In the genomic region with DNA sequence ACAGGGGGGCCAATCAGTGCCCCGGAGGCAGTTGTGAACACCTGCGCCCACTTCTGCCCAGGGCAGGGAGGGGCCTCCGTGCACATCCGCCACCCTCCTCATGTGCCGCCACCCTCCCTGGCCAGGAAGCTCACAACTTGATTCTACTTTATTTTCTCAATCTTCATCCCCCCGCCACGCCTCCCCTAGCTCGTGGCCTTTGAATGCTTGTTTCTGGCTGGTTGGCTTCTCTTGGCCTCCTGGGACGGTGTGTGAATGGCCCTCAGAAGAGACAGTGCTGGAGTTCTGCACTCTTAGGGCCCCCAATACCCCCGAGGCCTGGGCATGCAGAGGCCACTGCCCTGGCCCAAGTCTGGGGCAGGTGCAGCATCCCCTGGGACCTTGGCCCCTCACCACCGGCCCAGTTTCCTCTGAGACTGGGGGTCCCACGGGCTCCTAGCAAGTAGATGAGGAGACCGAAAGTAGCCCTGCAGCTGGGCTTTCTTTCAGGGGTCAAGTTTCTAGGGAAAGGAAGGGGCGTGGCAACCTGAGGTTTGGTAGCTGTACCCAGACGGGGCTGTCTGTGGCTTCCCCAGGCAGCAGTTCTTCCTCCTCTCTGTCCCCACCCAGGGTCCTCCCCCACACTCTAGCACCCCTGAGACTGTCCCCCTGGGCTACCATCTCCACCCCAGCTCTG, we compare ENCODE assay signal across 9 cellular contexts. TPM values are rescaled to one million over a fixed set of nuclear protein-coding genes. Genes with fewer than 3 reads are reported as not detected.
DNase-seq lines count a peak whose midpoint lies in the region; ATAC-seq and TF ChIP-seq lines count a peak whose summit lies in the region.
"Had no signal": no experiment of that assay in that cellular context is flagged by ENCODE, and none has a peak within 500 bp of the region (broad histone marks: within the 10 kb centered on the region; RNA-seq: fewer than 3 reads in every experiment).

No MANE protein-coding gene starts in this region.

- TF ChIP-seq POLR2A in right lobe of liver (IDR thresholded peaks at IDR 0.05): no peak
- no peak for TF ChIP-seq POLR2A in ovary (IDR thresholded peaks at IDR 0.05)

- H3K9me2 ChIP-seq in MM.1S (replicated peaks; ENCODE audit: insufficient read depth, low read length): no peaks in the 10 kb centered on the region

- H3K4me3 Mint-ChIP-seq in CD8-positive, alpha-beta T cell: peak overlapping the region; percentile 87
- no peak overlapping the region for H3K4me3 Mint-ChIP-seq in mesothelial cell of epicardium

- POLR2A ChIA-PET in CD8-positive, alpha-beta T cell (lab: Charles Lee): interaction anchor here (0.8 to 1.8 kb wide), 6 partner anchors 12 to 177 kb away, joined by 3 to 7 read pairs (median 3); a partner anchor contains a TSS

- CTCF ChIA-PET in CD8-positive, alpha-beta T cell (lab: Charles Lee): interaction anchor here (0.8 to 4.4 kb wide), 8 partner anchors 8 to 370 kb away, joined by 3 to 34 read pairs (median 4); a partner anchor contains a TSS

- peak; percentile 72 for ATAC-seq in CD8-positive, alpha-beta T cell
- ATAC-seq in right lobe of liver (peak; percentile 3 to 29 (median 6)), GM21723 (IDR thresholded peaks at IDR 0.05; ENCODE audit: unreplicated experiment) (no peak)

- H3K36me3 Mint-ChIP-seq in CD8-positive, alpha-beta T cell: peaks cover 27% of the 10 kb centered on the region
- no peaks in the 10 kb centered on the region for H3K36me3 Mint-ChIP-seq in mesothelial cell of epicardium

- peak overlapping the region; percentile 76; the same call in 1 of the 2 replicates for H3K9ac ChIP-seq in MM.1S (ENCODE audit: low read length)

- no peak overlapping the region for H2AFZ ChIP-seq in MM.1S (ENCODE audit: low read length)

- H4K20me1 ChIP-seq in MM.1S (ENCODE audit: insufficient read depth, low read length): no peaks in the 10 kb centered on the region

- H3K79me2 ChIP-seq in MM.1S (ENCODE audit: low read length): no peaks in the 10 kb centered on the region

- peaks cover 33% of the 10 kb centered on the region for H3K4me1 Mint-ChIP-seq in CD8-positive, alpha-beta T cell (ENCODE audit: low read depth)
- peaks cover 14% of the 10 kb centered on the region for H3K4me1 Mint-ChIP-seq in mesothelial cell of epicardium

- intact Hi-C loops in CD8-positive, alpha-beta T cell (cut with DNase I, micrococcal nuclease): loop anchor here (1.0 to 5.0 kb wide), 3 partner anchors 15 to 121 kb away; a partner anchor contains a TSS
- intact Hi-C loops in right lobe of liver (cut with DNase I): no loop called here
- intact Hi-C loops in ovary (cut with DNase I): no loop called here

- DNase-seq in CD8-positive, alpha-beta T cell: peak in 6 of 7 experiments; percentile 58 to 84 (median 68)
- peak; percentile 46 for DNase-seq in MM.1S
- peak; percentile 29 to 46 for DNase-seq in activated T-helper 1 cell treated with anti-CD3 and anti-CD28 coated beads, Interleukin-2, amount 50 U/mL, for 16 hours (ENCODE audit: low read depth in 1 of 2, low spot score in 1 of 2)
- peak in 1 of 3 donors; percentile 44 for DNase-seq in right lobe of liver
- DNase-seq in mesothelial cell of epicardium (ENCODE audit: low spot score in 2 of 2, unreplicated experiment in 2 of 2): no peak
- no peak for DNase-seq in ovary
- DNase-seq in COLO829 (ENCODE audit: low spot score): no peak

- peak overlapping the region; percentile 85 for H3K4me3 ChIP-seq in CD8-positive, alpha-beta T cell (ENCODE audit: low read depth, low read length)
- H3K4me3 ChIP-seq in MM.1S (ENCODE audit: low read length): peak overlapping the region; percentile 94
- H3K4me3 ChIP-seq in right lobe of liver: peak overlapping the region; percentile 56 to 63 (median 58)
- H3K4me3 ChIP-seq in ovary: no peak overlapping the region

- no peak for TF ChIP-seq CTCF in CD8-positive, alpha-beta T cell (IDR thresholded peaks at IDR 0.05)
- TF ChIP-seq CTCF in MM.1S (IDR thresholded peaks at IDR 0.05; ENCODE audit: low read length): no peak
- TF ChIP-seq CTCF in right lobe of liver (IDR thresholded peaks at IDR 0.05): no peak
- TF ChIP-seq CTCF in mesothelial cell of epicardium (IDR thresholded peaks at IDR 0.05; ENCODE audit: unreplicated experiment): no peak
- TF ChIP-seq CTCF in ovary (IDR thresholded peaks at IDR 0.05): no peak

- 18% methylated on average over 3 of the region's 15 CpGs for WGBS in right lobe of liver (ENCODE audit: insufficient coverage, low coverage, low lambda C conversion rate, missing lambda C conversion rate)
- 66 to 78% (median 70%) methylated on average over 15 of the region's 15 CpGs for WGBS in ovary, 3 donors

- H3K4me2 ChIP-seq in MM.1S (ENCODE audit: low read depth, low read length): peak overlapping the region; percentile 98

- H3K27me3 ChIP-seq in CD8-positive, alpha-beta T cell (ENCODE audit: insufficient read depth, low read length): no peaks in the 10 kb centered on the region
- peaks cover 25% of the 10 kb centered on the region for H3K27me3 ChIP-seq in MM.1S (replicated peaks; ENCODE audit: insufficient read depth, low read length)
- H3K27me3 ChIP-seq in right lobe of liver: no peaks in the 10 kb centered on the region
- H3K27me3 ChIP-seq in ovary: no peaks in the 10 kb centered on the region

- no peaks in the 10 kb centered on the region for H3K9me3 ChIP-seq in CD8-positive, alpha-beta T cell (ENCODE audit: low read length)
- H3K9me3 ChIP-seq in MM.1S (replicated peaks; ENCODE audit: insufficient read depth, low read length) (no peaks in the 10 kb centered on the region), right lobe of liver (no peaks in the 10 kb centered on the region), ovary (no peaks in the 10 kb centered on the region)

- peak overlapping the region; percentile 87 for H3K27ac Mint-ChIP-seq in CD8-positive, alpha-beta T cell
- H3K27ac Mint-ChIP-seq in mesothelial cell of epicardium: no peak overlapping the region

- no peaks in the 10 kb centered on the region for H3K27me3 Mint-ChIP-seq in CD8-positive, alpha-beta T cell (ENCODE audit: low read depth)
- H3K27me3 Mint-ChIP-seq in mesothelial cell of epicardium (ENCODE audit: low read depth): peaks cover 29% of the 10 kb centered on the region

- H3F3A ChIP-seq in MM.1S (ENCODE audit: insufficient read depth, low read length): peaks cover 26% of the 10 kb centered on the region

- peaks cover 11% of the 10 kb centered on the region for H3K36me3 ChIP-seq in CD8-positive, alpha-beta T cell (ENCODE audit: insufficient read depth, low read length)
- H3K36me3 ChIP-seq in MM.1S (replicated peaks; ENCODE audit: insufficient read depth, low read length) (no peaks in the 10 kb centered on the region), right lobe of liver (peaks cover 0 to 5% (median 0%) of the 10 kb centered on the region in 4 donors), ovary (no peaks in the 10 kb centered on the region)

- no peak for TF ChIP-seq EP300 in ovary (IDR thresholded peaks at IDR 0.05)

- peak overlapping the region; percentile 66 for H3K27ac ChIP-seq in CD8-positive, alpha-beta T cell (ENCODE audit: low read depth, low read length)
- H3K27ac ChIP-seq in MM.1S (ENCODE audit: low read length) (peak overlapping the region; percentile 25; the same call in 1 of the 2 replicates), right lobe of liver (peak overlapping the region in 2 of 3 donors; percentile 68 to 73), ovary (no peak overlapping the region)

- H3K4me1 ChIP-seq in CD8-positive, alpha-beta T cell (ENCODE audit: insufficient read depth, low read length): peaks cover 48% of the 10 kb centered on the region
- H3K4me1 ChIP-seq in MM.1S (ENCODE audit: low read length) (peaks cover 14% of the 10 kb centered on the region), right lobe of liver (peaks cover 0 to 7% (median 0%) of the 10 kb centered on the region in 4 donors), ovary (ENCODE audit: insufficient read depth) (no peaks in the 10 kb centered on the region)

- H3K9me3 Mint-ChIP-seq in CD8-positive, alpha-beta T cell: no peaks in the 10 kb centered on the region
- no peaks in the 10 kb centered on the region for H3K9me3 Mint-ChIP-seq in mesothelial cell of epicardium

RNA-seq across cellular contexts. Expression of a gene that starts 1.3 kb away (rescaled TPM):
- total RNA-seq in CD8-positive, alpha-beta T cell: 1 to 10 TPM; 6.9 to 8.1 TPM
- total RNA-seq in right lobe of liver (10 to 100 TPM in 2 of 6 experiments, 1 to 10 TPM in 4; 2.6 to 10.9 (median 5.7) TPM), mesothelial cell of epicardium (7.0 to 8.1 TPM (median 7.9 TPM) in 3 replicates), ovary (1 to 10 TPM; 3.3 to 7.6 (median 4.6) TPM)
- polyA plus RNA-seq in ovary: 1 to 10 TPM; 2.1 to 4.5 TPM

RNA-seq across cellular contexts. Expression of a gene that starts 1.9 kb away (rescaled TPM):
- total RNA-seq in CD8-positive, alpha-beta T cell: under 1 TPM; 0.35 to 0.69 TPM
- under 1 TPM in 5 of 6 experiments, not detected in 1; 0.13 to 0.32 (median 0.25) TPM for total RNA-seq in right lobe of liver
- 2.2 to 2.6 TPM (median 2.5 TPM) in 3 replicates for total RNA-seq in mesothelial cell of epicardium
- total RNA-seq in ovary: under 1 TPM; 0.12 to 0.80 (median 0.43) TPM
- polyA plus RNA-seq in ovary: under 1 TPM; 0.25 to 0.62 TPM

RNA-seq across cellular contexts. Expression of a gene that starts 6.2 kb away (rescaled TPM):
- total RNA-seq in CD8-positive, alpha-beta T cell: under 1 TPM in 1 of 2 experiments, not detected in 1; 0.42 TPM
- total RNA-seq in right lobe of liver: not detected
- total RNA-seq in mesothelial cell of epicardium: 0.36 TPM in 1 of 3 replicates, not detected in the others
- 10 to 100 TPM in 1 of 7 donors, not detected in 6; 10.5 TPM for total RNA-seq in ovary
- polyA plus RNA-seq in ovary: not detected
- total RNA-seq: epithelial cell of proximal tubule had no signal

RNA-seq across cellular contexts. Expression of a gene that starts 15.0 kb away (rescaled TPM):
- 10 to 100 TPM; 18.2 to 18.4 TPM for total RNA-seq in CD8-positive, alpha-beta T cell
- total RNA-seq in right lobe of liver: 10 to 100 TPM; 14.8 to 45.6 (median 28.6) TPM
- total RNA-seq in mesothelial cell of epicardium: 77.9 to 81.3 TPM (median 81.2 TPM) in 3 replicates
- 10 to 100 TPM; 41.0 to 93.5 (median 71.9) TPM for total RNA-seq in ovary
- 10 to 100 TPM; 20.0 to 78.4 TPM for polyA plus RNA-seq in ovary

RNA-seq across cellular contexts. Expression of a gene that starts 28.6 kb away (rescaled TPM):
- total RNA-seq in CD8-positive, alpha-beta T cell: not detected
- total RNA-seq in right lobe of liver (1 to 10 TPM; 4.1 to 7.8 (median 5.6) TPM), mesothelial cell of epicardium (0.23 to 0.34 TPM in 2 of 3 replicates, not detected in the other), ovary (10 to 100 TPM in 5 of 7 donors, 1 to 10 TPM in 2; 2.0 to 63.8 (median 13.1) TPM)
- polyA plus RNA-seq in ovary: 10 to 100 TPM in 1 of 2 donors, 1 to 10 TPM in 1; 2.7 to 12.0 TPM
- total RNA-seq: epithelial cell of proximal tubule had no signal

Comparison
In these comparisons a context has a peak if more than half of its experiments do, and no peak if none do; other contexts are left out.
1. DNase-seq: peak in CD8-positive, alpha-beta T cell (6 of 7), MM.1S (single experiment) and activated T-helper 1 cell treated with anti-CD3 and anti-CD28 coated beads, Interleukin-2, amount 50 U/mL, for 16 hours (2 of 2); none in mesothelial cell of epicardium (0 of 2), ovary (0 of 5) and COLO829 (single experiment).
2. H3K27ac ChIP-seq: peak in CD8-positive, alpha-beta T cell (single experiment), MM.1S (single experiment) and right lobe of liver (2 of 3); none in ovary (0 of 2).
3. intact Hi-C loops: an anchor here in CD8-positive, alpha-beta T cell (1.0 to 5.0 kb wide); none called in right lobe of liver and ovary.